ENCODE assay signal across 18 cellular contexts in the genomic region with DNA sequence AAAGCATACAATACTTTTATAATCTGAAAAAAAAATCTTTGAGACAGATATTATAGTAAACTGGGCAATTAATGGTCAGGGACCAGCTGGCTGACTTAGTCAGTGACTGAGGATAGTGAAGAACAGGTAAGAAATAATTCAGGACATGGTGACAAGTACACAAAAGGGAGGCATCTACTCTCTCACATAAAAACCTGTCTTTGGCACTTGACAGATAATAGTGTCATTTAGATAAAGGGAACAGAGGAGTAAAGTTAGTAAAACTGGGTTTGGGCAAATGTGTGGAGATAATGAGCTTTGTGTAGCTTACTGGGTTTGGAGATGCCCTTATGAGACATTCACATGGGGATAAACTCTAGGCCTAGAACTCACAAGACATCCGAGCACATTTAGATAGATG. TPM values are rescaled to one million over a fixed set of nuclear protein-coding genes. Genes with fewer than 3 reads are reported as not detected.
DNase-seq lines count a peak whose midpoint lies in the region; ATAC-seq and TF ChIP-seq lines count a peak whose summit lies in the region.
"Had no signal": no experiment of that assay in that cellular context is flagged by ENCODE, and none has a peak within 500 bp of the region (broad histone marks: within the 10 kb centered on the region; RNA-seq: fewer than 3 reads in every experiment).

No MANE protein-coding gene starts in this region.

- H3K4me3 ChIP-seq in endocrine pancreas (ENCODE audit: control insufficient read depth, insufficient read depth, low read length) (peak overlapping the region; percentile 99), smooth muscle cell (no peak overlapping the region), heart left ventricle (no peak overlapping the region)
- H3K4me3 ChIP-seq: BLaER1 treated with 17β-estradiol and CSF1 and Interleukin-3, amounts not matched to agents 10 nM and 100 nM; Peyer's patch; SJSA1 had no signal

- no peak overlapping the region for H2AFZ ChIP-seq in smooth muscle cell (ENCODE audit: low read depth)

- peaks cover 43% of the 10 kb centered on the region for H3K36me3 Mint-ChIP-seq in HFFc6 (ENCODE audit: low read depth)
- peaks cover 11% of the 10 kb centered on the region for H3K36me3 Mint-ChIP-seq in nephron progenitor cell (ENCODE audit: low read depth)
- H3K36me3 Mint-ChIP-seq in stimulated activated naive B cell treated with anti-CD40 and anti-IgM and Interleukin-4, amounts not matched to agents 10 μg/mL and 1 μg/mL and 100 μg/mL, for 72 hours = no peaks in the 10 kb centered on the region

- intact Hi-C loops in heart left ventricle (cut with DNase I) = loop anchor here in 1 of 10 donors (10.0 kb wide), 1 partner anchor 181 kb away; a partner anchor contains a TSS

- no peaks in the 10 kb centered on the region for H3K36me3 ChIP-seq in endocrine pancreas (ENCODE audit: control insufficient read depth, insufficient read depth, low read length)
- no peaks in the 10 kb centered on the region for H3K36me3 ChIP-seq in smooth muscle cell (ENCODE audit: low read depth)
- H3K36me3 ChIP-seq in heart left ventricle = no peaks in the 10 kb centered on the region
- H3K36me3 ChIP-seq: Peyer's patch, SJSA1 had no signal

- peaks cover 2% of the 10 kb centered on the region; the same call in 1 of the 2 replicates for H3K27me3 Mint-ChIP-seq in HFFc6 (ENCODE audit: insufficient read depth)
- peaks cover 8% of the 10 kb centered on the region for H3K27me3 Mint-ChIP-seq in nephron progenitor cell (ENCODE audit: low read depth, poor library complexity)
- no peaks in the 10 kb centered on the region for H3K27me3 Mint-ChIP-seq in stimulated activated naive B cell treated with anti-CD40 and anti-IgM and Interleukin-4, amounts not matched to agents 10 μg/mL and 1 μg/mL and 100 μg/mL, for 72 hours
- H3K27me3 Mint-ChIP-seq: CD8-positive, alpha-beta memory T cell had no signal

- H3K9me3 ChIP-seq in endocrine pancreas (ENCODE audit: control insufficient read depth, low read length) = no peaks in the 10 kb centered on the region
- no peaks in the 10 kb centered on the region for H3K9me3 ChIP-seq in smooth muscle cell (replicated peaks; ENCODE audit: low read depth)
- H3K9me3 ChIP-seq in heart left ventricle = no peaks in the 10 kb centered on the region
- H3K9me3 ChIP-seq: BLaER1 treated with 17β-estradiol and CSF1 and Interleukin-3, amounts not matched to agents 10 nM and 100 nM; Peyer's patch; SJSA1 had no signal

- H3K4me2 ChIP-seq in smooth muscle cell = peak overlapping the region; percentile 97
- H3K4me2 ChIP-seq: BLaER1 treated with 17β-estradiol and CSF1 and Interleukin-3, amounts not matched to agents 10 nM and 100 nM had no signal

- ATAC-seq in heart left ventricle = no peak
- ATAC-seq in stimulated activated naive B cell treated with anti-CD40 and anti-IgM and Interleukin-4, amounts not matched to agents 10 μg/mL and 1 μg/mL and 100 μg/mL, for 72 hours (replicated peaks) = no peak

- H3K4me1 ChIP-seq in endocrine pancreas (ENCODE audit: control insufficient read depth, insufficient read depth, low read length) = peaks cover 25% of the 10 kb centered on the region
- peaks cover 33% of the 10 kb centered on the region for H3K4me1 ChIP-seq in smooth muscle cell (ENCODE audit: low read depth)
- H3K4me1 ChIP-seq in heart left ventricle = peaks cover 0 to 19% (median 9%) of the 10 kb centered on the region in 12 donors

- H3K4me1 Mint-ChIP-seq in HFFc6 (ENCODE audit: low read depth) = peaks cover 57% of the 10 kb centered on the region
- peaks cover 39% of the 10 kb centered on the region for H3K4me1 Mint-ChIP-seq in nephron progenitor cell
- peaks cover 16 to 18% of the 10 kb centered on the region in 2 donors for H3K4me1 Mint-ChIP-seq in stimulated activated naive B cell treated with anti-CD40 and anti-IgM and Interleukin-4, amounts not matched to agents 10 μg/mL and 1 μg/mL and 100 μg/mL, for 72 hours

- H3K4me3 Mint-ChIP-seq in HFFc6 (peak overlapping the region; percentile 91), nephron progenitor cell (no peak overlapping the region)
- H3K4me3 Mint-ChIP-seq in stimulated activated naive B cell treated with anti-CD40 and anti-IgM and Interleukin-4, amounts not matched to agents 10 μg/mL and 1 μg/mL and 100 μg/mL, for 72 hours = no peak overlapping the region
- H3K4me3 Mint-ChIP-seq: H9 had no signal

- no peak overlapping the region for H3K9ac ChIP-seq in endocrine pancreas (ENCODE audit: control insufficient read depth, insufficient read depth, low read length)
- H3K9ac ChIP-seq in smooth muscle cell (ENCODE audit: low read depth) = no peak overlapping the region
- H3K9ac ChIP-seq: BLaER1 treated with 17β-estradiol and CSF1 and Interleukin-3, amounts not matched to agents 10 nM and 100 nM had no signal

- WGBS in smooth muscle cell (ENCODE audit: low lambda C conversion rate) = 50% methylated on average over 1 of the region's 1 CpG
- WGBS in heart left ventricle, 4 donors = 87 to 92% (median 89%) methylated on average over 1 of the region's 1 CpG

- no peaks in the 10 kb centered on the region for H3K27me3 ChIP-seq in endocrine pancreas (ENCODE audit: control insufficient read depth, insufficient read depth, low read length)
- H3K27me3 ChIP-seq in smooth muscle cell (ENCODE audit: low read depth) = no peaks in the 10 kb centered on the region
- H3K27me3 ChIP-seq in heart left ventricle = no peaks in the 10 kb centered on the region
- H3K27me3 ChIP-seq: BLaER1 treated with 17β-estradiol and CSF1 and Interleukin-3, amounts not matched to agents 10 nM and 100 nM; Peyer's patch; SJSA1 had no signal

- TF ChIP-seq POLR2A in heart left ventricle (IDR thresholded peaks at IDR 0.05) = no peak

- no peak overlapping the region for H3K27ac ChIP-seq in smooth muscle cell (ENCODE audit: low read depth)
- H3K27ac ChIP-seq in heart left ventricle = no peak overlapping the region
- H3K27ac ChIP-seq: BLaER1 treated with 17β-estradiol and CSF1 and Interleukin-3, amounts not matched to agents 10 nM and 100 nM; Peyer's patch; SJSA1 had no signal

- no peak for DNase-seq in HFFc6
- peak; percentile 23 for DNase-seq in OCI-M1 (lab: John Stamatoyannopoulos, UW)
- DNase-seq in smooth muscle cell (lab: John Stamatoyannopoulos, UW; ENCODE audit: unreplicated experiment) = no peak
- no peak for DNase-seq in heart left ventricle
- no peak for DNase-seq in nephron progenitor cell
- DNase-seq in stimulated activated naive B cell treated with anti-CD40 and anti-IgM and Interleukin-4, amounts not matched to agents 10 μg/mL and 1 μg/mL and 100 μg/mL, for 72 hours = no peak
- DNase-seq: CD8-positive, alpha-beta memory T cell; DMS79; H9; MV-4-11; NCI-H187; NCI-H2107; NCI-H510A; NCI-H774; Peyer's patch had no signal

- peaks cover 84% of the 10 kb centered on the region for H3K79me2 ChIP-seq in smooth muscle cell (ENCODE audit: low read depth)

- no peaks in the 10 kb centered on the region for H3K9me3 Mint-ChIP-seq in HFFc6
- peaks cover 5% of the 10 kb centered on the region for H3K9me3 Mint-ChIP-seq in nephron progenitor cell
- H3K9me3 Mint-ChIP-seq in stimulated activated naive B cell treated with anti-CD40 and anti-IgM and Interleukin-4, amounts not matched to agents 10 μg/mL and 1 μg/mL and 100 μg/mL, for 72 hours = no peaks in the 10 kb centered on the region
- H3K9me3 Mint-ChIP-seq: CD8-positive, alpha-beta memory T cell; H9 had no signal

- no peak overlapping the region for H3K27ac Mint-ChIP-seq in HFFc6
- no peak overlapping the region for H3K27ac Mint-ChIP-seq in nephron progenitor cell
- no peak overlapping the region for H3K27ac Mint-ChIP-seq in stimulated activated naive B cell treated with anti-CD40 and anti-IgM and Interleukin-4, amounts not matched to agents 10 μg/mL and 1 μg/mL and 100 μg/mL, for 72 hours

- peaks cover 68% of the 10 kb centered on the region for H4K20me1 ChIP-seq in smooth muscle cell (ENCODE audit: low read depth)
- H4K20me1 ChIP-seq: BLaER1 treated with 17β-estradiol and CSF1 and Interleukin-3, amounts not matched to agents 10 nM and 100 nM had no signal

- H3F3A ChIP-seq in smooth muscle cell (ENCODE audit: low read depth) = no peaks in the 10 kb centered on the region

- TF ChIP-seq CTCF in HFFc6 (IDR thresholded peaks at IDR 0.05) (no peak), smooth muscle cell (IDR thresholded peaks at IDR 0.05; ENCODE audit: borderline replicate concordance, insufficient read depth, poor library complexity, severe bottlenecking) (no peak), heart left ventricle (IDR thresholded peaks at IDR 0.05) (no peak), nephron progenitor cell (IDR thresholded peaks at IDR 0.05) (no peak)

RNA-seq across cellular contexts. Expression of a gene that starts 4.1 kb away (rescaled TPM):
- 100 to 1,000 TPM in 4 of 6 experiments, 10 to 100 TPM in 2; 78.3 to 128 (median 121) TPM for total RNA-seq in HFFc6 (2021; fragmentation: NEBNext Ultra II Directional; extraction: Animal tissue kit (Norgen Biotek cat#: 25700))
- total RNA-seq in smooth muscle cell (60.9 and 69.7 TPM in 2 replicates), heart left ventricle (10 to 100 TPM in 6 of 9 donors, 1 to 10 TPM in 3; 4.5 to 18.5 (median 13.7) TPM)
- polyA plus RNA-seq in smooth muscle cell (22.4 and 27.4 TPM in 2 replicates), heart left ventricle (10 to 100 TPM in 1 of 2 donors, 1 to 10 TPM in 1; 2.6 to 15.6 TPM)
